1 cellular context compared by ENCODE assay signal in genomic region chr2:101733257-101733993, GRCh38.
TF ChIP-seq lines count a peak whose summit lies in the region.

No MANE protein-coding gene starts in this region.

TF ChIP-seq in HepG2, 621 proteins besides CTCF, POLR2A, EP300 and RAD21 (continued from another document and continues in another):
- TF ChIP-seq TEF (CRISPR knock-in tag; IDR thresholded peaks at IDR 0.05) (no peak), ZBTB1 (CRISPR knock-in tag; IDR thresholded peaks at IDR 0.05; ENCODE audit: borderline replicate concordance) (no peak), MED13 (CRISPR knock-in tag; IDR thresholded peaks at IDR 0.05) (no peak), SYNCRIP (IDR thresholded peaks at IDR 0.05; ENCODE audit: insufficient read depth, low read depth, low read length) (no peak), MIER3 (CRISPR knock-in tag; IDR thresholded peaks at IDR 0.05; ENCODE audit: borderline replicate concordance) (peak; percentile 58), RELA (CRISPR knock-in tag; IDR thresholded peaks at IDR 0.05) (peak; percentile 29; the same call in 1 of the 2 replicates), ZNF18 (CRISPR knock-in tag; IDR thresholded peaks at IDR 0.05; ENCODE audit: insufficient replicate concordance) (peak; percentile 75), ZKSCAN8 (CRISPR knock-in tag; IDR thresholded peaks at IDR 0.05; ENCODE audit: borderline replicate concordance) (no peak), ZBTB38 (CRISPR knock-in tag; IDR thresholded peaks at IDR 0.05) (peak; percentile 19; the same call in 1 of the 2 replicates), ZNF281 (CRISPR knock-in tag; IDR thresholded peaks at IDR 0.05; ENCODE audit: borderline replicate concordance) (peak; percentile 31; the same call in 1 of the 2 replicates), SSRP1 (CRISPR knock-in tag; IDR thresholded peaks at IDR 0.05) (peak; percentile 96; the same call in 1 of the 2 replicates), EED (CRISPR knock-in tag; IDR thresholded peaks at IDR 0.05) (0 out of 2 replicates have a peak, but pooled peaks have one; percentile 14), IKZF5 (CRISPR knock-in tag; IDR thresholded peaks at IDR 0.05) (peak; percentile 66), ZNF318 (CRISPR knock-in tag; IDR thresholded peaks at IDR 0.05) (0 out of 2 replicates have a peak, but pooled peaks have one; percentile 9), NFYC (CRISPR knock-in tag; IDR thresholded peaks at IDR 0.05) (peak; percentile 40; the same call in 1 of the 2 replicates), ZUFSP (CRISPR knock-in tag; IDR thresholded peaks at IDR 0.05; ENCODE audit: borderline replicate concordance) (no peak), ZNF564 (CRISPR knock-in tag; IDR thresholded peaks at IDR 0.05) (0 out of 2 replicates have a peak, but pooled peaks have one; percentile 29), HNRNPK (IDR thresholded peaks at IDR 0.05; ENCODE audit: low read depth, low read length, poor library complexity, severe bottlenecking) (no peak), SNAI1 (CRISPR knock-in tag; IDR thresholded peaks at IDR 0.05; ENCODE audit: borderline replicate concordance) (peak; percentile 24; the same call in 1 of the 2 replicates), ZNF569 (CRISPR knock-in tag; IDR thresholded peaks at IDR 0.05; ENCODE audit: borderline replicate concordance) (0 out of 2 replicates have a peak, but pooled peaks have one; percentile 2), SNAPC2 (CRISPR knock-in tag; IDR thresholded peaks at IDR 0.05) (peak; percentile 63; the same call in 1 of the 2 replicates)
- TF ChIP-seq, protein P1, sequence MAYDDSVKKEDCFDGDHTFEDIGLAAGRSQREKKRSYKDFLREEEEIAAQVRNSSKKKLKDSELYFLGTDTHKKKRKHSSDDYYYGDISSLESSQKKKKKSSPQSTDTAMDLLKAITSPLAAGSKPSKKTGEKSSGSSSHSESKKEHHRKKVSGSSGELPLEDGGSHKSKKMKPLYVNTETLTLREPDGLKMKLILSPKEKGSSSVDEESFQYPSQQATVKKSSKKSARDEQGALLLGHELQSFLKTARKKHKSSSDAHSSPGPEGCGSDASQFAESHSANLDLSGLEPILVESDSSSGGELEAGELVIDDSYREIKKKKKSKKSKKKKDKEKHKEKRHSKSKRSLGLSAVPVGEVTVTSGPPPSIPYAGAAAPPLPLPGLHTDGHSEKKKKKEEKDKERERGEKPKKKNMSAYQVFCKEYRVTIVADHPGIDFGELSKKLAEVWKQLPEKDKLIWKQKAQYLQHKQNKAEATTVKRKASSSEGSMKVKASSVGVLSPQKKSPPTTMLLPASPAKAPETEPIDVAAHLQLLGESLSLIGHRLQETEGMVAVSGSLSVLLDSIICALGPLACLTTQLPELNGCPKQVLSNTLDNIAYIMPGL (CRISPR knock-in tag; IDR thresholded peaks at IDR 0.05; ENCODE audit: borderline replicate concordance in 1 of 2, low read depth in 1 of 2) = 0 out of 4 replicates have a peak, but pooled peaks of 1 of the 2 experiments have one; percentile 20
- TF ChIP-seq, protein P2, sequence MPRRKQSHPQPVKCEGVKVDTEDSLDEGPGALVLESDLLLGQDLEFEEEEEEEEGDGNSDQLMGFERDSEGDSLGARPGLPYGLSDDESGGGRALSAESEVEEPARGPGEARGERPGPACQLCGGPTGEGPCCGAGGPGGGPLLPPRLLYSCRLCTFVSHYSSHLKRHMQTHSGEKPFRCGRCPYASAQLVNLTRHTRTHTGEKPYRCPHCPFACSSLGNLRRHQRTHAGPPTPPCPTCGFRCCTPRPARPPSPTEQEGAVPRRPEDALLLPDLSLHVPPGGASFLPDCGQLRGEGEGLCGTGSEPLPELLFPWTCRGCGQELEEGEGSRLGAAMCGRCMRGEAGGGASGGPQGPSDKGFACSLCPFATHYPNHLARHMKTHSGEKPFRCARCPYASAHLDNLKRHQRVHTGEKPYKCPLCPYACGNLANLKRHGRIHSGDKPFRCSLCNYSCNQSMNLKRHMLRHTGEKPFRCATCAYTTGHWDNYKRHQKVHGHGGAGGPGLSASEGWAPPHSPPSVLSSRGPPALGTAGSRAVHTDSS (CRISPR knock-in tag; conservative IDR thresholded peaks at IDR 0.05) = no peak
